ENCODE assay signal across 1 cellular context in the genomic region with DNA sequence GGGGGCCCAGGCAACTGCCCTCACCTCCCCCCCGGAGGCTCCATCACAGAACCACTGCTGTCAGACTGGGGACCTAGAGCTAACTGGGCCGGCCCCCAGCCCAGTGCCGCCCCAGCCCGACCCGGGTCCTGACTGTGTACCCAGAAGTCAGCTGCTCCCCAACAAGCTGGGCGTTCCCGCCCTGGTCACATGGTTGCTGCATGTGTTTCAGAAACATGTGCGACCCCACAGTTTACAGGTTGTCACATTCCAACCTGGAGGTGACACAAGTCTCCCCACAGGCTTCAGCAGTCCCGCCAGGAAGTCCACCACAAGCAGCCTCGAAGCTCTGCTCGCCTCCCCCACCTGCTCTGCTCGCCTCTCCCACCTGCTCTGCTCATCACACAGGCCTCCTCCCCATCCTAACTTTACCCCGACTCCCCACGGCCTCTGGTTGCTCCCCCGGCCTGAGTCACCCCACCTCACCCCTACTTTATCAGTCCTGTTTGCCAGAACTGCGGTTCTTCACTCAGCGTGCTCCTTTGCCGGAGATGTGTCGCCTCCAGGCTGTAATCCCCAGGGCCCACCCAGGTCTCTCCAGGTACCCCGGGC.
A peak's percentile ranks its signal among the peaks of the same experiment; 100 is the strongest.
TF ChIP-seq lines count a peak whose summit lies in the region.

No MANE protein-coding gene starts in this region.

TF ChIP-seq in K562, 482 proteins besides CTCF, POLR2A, EP300 and RAD21 (continued from another document and continues in another):
- no peak for TF ChIP-seq HNRNPLL (IDR thresholded peaks at IDR 0.05; ENCODE audit: low read depth, low read length, poor library complexity, severe bottlenecking)
- TF ChIP-seq, protein P1, sequence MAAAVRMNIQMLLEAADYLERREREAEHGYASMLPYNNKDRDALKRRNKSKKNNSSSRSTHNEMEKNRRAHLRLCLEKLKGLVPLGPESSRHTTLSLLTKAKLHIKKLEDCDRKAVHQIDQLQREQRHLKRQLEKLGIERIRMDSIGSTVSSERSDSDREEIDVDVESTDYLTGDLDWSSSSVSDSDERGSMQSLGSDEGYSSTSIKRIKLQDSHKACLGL (CRISPR knock-in tag; IDR thresholded peaks at IDR 0.05; ENCODE audit: borderline replicate concordance, poor library complexity, severe bottlenecking), result no peak
- TF ChIP-seq GABPA (tag; conservative IDR thresholded peaks at IDR 0.05; ENCODE audit: low read depth), result no peak
- TF ChIP-seq, protein P2, sequence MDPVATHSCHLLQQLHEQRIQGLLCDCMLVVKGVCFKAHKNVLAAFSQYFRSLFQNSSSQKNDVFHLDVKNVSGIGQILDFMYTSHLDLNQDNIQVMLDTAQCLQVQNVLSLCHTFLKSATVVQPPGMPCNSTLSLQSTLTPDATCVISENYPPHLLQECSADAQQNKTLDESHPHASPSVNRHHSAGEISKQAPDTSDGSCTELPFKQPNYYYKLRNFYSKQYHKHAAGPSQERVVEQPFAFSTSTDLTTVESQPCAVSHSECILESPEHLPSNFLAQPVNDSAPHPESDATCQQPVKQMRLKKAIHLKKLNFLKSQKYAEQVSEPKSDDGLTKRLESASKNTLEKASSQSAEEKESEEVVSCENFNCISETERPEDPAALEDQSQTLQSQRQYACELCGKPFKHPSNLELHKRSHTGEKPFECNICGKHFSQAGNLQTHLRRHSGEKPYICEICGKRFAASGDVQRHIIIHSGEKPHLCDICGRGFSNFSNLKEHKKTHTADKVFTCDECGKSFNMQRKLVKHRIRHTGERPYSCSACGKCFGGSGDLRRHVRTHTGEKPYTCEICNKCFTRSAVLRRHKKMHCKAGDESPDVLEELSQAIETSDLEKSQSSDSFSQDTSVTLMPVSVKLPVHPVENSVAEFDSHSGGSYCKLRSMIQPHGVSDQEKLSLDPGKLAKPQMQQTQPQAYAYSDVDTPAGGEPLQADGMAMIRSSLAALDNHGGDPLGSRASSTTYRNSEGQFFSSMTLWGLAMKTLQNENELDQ (CRISPR knock-in tag; IDR thresholded peaks at IDR 0.05; ENCODE audit: borderline replicate concordance), result no peak
- TF ChIP-seq, protein P3, sequence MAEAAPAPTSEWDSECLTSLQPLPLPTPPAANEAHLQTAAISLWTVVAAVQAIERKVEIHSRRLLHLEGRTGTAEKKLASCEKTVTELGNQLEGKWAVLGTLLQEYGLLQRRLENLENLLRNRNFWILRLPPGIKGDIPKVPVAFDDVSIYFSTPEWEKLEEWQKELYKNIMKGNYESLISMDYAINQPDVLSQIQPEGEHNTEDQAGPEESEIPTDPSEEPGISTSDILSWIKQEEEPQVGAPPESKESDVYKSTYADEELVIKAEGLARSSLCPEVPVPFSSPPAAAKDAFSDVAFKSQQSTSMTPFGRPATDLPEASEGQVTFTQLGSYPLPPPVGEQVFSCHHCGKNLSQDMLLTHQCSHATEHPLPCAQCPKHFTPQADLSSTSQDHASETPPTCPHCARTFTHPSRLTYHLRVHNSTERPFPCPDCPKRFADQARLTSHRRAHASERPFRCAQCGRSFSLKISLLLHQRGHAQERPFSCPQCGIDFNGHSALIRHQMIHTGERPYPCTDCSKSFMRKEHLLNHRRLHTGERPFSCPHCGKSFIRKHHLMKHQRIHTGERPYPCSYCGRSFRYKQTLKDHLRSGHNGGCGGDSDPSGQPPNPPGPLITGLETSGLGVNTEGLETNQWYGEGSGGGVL (CRISPR knock-in tag; IDR thresholded peaks at IDR 0.05), result no peak
- no peak for TF ChIP-seq GTF2E2 (tag; IDR thresholded peaks at IDR 0.05)
- TF ChIP-seq BRD4 (IDR thresholded peaks at IDR 0.05), result no peak
- TF ChIP-seq SRSF3 (IDR thresholded peaks at IDR 0.05; ENCODE audit: insufficient read depth, low read length), result no peak
- TF ChIP-seq, protein P4, sequence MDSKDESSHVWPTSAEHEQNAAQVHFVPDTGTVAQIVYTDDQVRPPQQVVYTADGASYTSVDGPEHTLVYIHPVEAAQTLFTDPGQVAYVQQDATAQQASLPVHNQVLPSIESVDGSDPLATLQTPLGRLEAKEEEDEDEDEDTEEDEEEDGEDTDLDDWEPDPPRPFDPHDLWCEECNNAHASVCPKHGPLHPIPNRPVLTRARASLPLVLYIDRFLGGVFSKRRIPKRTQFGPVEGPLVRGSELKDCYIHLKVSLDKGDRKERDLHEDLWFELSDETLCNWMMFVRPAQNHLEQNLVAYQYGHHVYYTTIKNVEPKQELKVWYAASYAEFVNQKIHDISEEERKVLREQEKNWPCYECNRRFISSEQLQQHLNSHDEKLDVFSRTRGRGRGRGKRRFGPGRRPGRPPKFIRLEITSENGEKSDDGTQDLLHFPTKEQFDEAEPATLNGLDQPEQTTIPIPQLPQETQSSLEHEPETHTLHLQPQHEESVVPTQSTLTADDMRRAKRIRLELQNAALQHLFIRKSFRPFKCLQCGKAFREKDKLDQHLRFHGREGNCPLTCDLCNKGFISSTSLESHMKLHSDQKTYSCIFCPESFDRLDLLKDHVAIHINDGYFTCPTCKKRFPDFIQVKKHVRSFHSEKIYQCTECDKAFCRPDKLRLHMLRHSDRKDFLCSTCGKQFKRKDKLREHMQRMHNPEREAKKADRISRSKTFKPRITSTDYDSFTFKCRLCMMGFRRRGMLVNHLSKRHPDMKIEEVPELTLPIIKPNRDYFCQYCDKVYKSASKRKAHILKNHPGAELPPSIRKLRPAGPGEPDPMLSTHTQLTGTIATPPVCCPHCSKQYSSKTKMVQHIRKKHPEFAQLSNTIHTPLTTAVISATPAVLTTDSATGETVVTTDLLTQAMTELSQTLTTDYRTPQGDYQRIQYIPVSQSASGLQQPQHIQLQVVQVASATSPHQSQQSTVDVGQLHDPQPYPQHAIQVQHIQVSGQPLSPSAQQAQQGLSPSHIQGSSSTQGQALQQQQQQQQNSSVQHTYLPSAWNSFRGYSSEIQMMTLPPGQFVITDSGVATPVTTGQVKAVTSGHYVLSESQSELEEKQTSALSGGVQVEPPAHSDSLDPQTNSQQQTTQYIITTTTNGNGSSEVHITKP (IDR thresholded peaks at IDR 0.05; ENCODE audit: partially characterized antibody), result no peak
- no peak for TF ChIP-seq POU5F1 (IDR thresholded peaks at IDR 0.05; ENCODE audit: borderline replicate concordance, low read depth, low read length, partially characterized antibody)
- no peak for TF ChIP-seq ZC3H8 (IDR thresholded peaks at IDR 0.05)
- TF ChIP-seq MED1 (CRISPR knock-in tag; IDR thresholded peaks at IDR 0.05; ENCODE audit: borderline replicate concordance), result no peak
- TF ChIP-seq BCOR (IDR thresholded peaks at IDR 0.05), result no peak
- no peak for TF ChIP-seq ZNF274 (IDR thresholded peaks at IDR 0.05; ENCODE audit: borderline replicate concordance, low read depth, low read length)
- no peak for TF ChIP-seq TRIM28 (IDR thresholded peaks at IDR 0.05)
- no peak for TF ChIP-seq MCM2 (IDR thresholded peaks at IDR 0.05; ENCODE audit: low read depth)
- no peak for TF ChIP-seq NONO (IDR thresholded peaks at IDR 0.05; ENCODE audit: low read depth in 2 of 2, low read length in 1 of 2)
- TF ChIP-seq, protein P5, sequence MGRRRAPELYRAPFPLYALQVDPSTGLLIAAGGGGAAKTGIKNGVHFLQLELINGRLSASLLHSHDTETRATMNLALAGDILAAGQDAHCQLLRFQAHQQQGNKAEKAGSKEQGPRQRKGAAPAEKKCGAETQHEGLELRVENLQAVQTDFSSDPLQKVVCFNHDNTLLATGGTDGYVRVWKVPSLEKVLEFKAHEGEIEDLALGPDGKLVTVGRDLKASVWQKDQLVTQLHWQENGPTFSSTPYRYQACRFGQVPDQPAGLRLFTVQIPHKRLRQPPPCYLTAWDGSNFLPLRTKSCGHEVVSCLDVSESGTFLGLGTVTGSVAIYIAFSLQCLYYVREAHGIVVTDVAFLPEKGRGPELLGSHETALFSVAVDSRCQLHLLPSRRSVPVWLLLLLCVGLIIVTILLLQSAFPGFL (CRISPR knock-in tag; IDR thresholded peaks at IDR 0.05), result no peak
- TF ChIP-seq, protein P6, sequence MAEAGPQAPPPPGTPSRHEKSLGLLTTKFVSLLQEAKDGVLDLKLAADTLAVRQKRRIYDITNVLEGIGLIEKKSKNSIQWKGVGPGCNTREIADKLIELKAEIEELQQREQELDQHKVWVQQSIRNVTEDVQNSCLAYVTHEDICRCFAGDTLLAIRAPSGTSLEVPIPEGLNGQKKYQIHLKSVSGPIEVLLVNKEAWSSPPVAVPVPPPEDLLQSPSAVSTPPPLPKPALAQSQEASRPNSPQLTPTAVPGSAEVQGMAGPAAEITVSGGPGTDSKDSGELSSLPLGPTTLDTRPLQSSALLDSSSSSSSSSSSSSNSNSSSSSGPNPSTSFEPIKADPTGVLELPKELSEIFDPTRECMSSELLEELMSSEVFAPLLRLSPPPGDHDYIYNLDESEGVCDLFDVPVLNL (CRISPR knock-in tag; IDR thresholded peaks at IDR 0.05; ENCODE audit: low read depth), result no peak
- no peak for TF ChIP-seq ZNF431 (CRISPR knock-in tag; IDR thresholded peaks at IDR 0.05)
- no peak for TF ChIP-seq CCAR2 (IDR thresholded peaks at IDR 0.05; ENCODE audit: low read depth, low read length)
- TF ChIP-seq, protein P7, sequence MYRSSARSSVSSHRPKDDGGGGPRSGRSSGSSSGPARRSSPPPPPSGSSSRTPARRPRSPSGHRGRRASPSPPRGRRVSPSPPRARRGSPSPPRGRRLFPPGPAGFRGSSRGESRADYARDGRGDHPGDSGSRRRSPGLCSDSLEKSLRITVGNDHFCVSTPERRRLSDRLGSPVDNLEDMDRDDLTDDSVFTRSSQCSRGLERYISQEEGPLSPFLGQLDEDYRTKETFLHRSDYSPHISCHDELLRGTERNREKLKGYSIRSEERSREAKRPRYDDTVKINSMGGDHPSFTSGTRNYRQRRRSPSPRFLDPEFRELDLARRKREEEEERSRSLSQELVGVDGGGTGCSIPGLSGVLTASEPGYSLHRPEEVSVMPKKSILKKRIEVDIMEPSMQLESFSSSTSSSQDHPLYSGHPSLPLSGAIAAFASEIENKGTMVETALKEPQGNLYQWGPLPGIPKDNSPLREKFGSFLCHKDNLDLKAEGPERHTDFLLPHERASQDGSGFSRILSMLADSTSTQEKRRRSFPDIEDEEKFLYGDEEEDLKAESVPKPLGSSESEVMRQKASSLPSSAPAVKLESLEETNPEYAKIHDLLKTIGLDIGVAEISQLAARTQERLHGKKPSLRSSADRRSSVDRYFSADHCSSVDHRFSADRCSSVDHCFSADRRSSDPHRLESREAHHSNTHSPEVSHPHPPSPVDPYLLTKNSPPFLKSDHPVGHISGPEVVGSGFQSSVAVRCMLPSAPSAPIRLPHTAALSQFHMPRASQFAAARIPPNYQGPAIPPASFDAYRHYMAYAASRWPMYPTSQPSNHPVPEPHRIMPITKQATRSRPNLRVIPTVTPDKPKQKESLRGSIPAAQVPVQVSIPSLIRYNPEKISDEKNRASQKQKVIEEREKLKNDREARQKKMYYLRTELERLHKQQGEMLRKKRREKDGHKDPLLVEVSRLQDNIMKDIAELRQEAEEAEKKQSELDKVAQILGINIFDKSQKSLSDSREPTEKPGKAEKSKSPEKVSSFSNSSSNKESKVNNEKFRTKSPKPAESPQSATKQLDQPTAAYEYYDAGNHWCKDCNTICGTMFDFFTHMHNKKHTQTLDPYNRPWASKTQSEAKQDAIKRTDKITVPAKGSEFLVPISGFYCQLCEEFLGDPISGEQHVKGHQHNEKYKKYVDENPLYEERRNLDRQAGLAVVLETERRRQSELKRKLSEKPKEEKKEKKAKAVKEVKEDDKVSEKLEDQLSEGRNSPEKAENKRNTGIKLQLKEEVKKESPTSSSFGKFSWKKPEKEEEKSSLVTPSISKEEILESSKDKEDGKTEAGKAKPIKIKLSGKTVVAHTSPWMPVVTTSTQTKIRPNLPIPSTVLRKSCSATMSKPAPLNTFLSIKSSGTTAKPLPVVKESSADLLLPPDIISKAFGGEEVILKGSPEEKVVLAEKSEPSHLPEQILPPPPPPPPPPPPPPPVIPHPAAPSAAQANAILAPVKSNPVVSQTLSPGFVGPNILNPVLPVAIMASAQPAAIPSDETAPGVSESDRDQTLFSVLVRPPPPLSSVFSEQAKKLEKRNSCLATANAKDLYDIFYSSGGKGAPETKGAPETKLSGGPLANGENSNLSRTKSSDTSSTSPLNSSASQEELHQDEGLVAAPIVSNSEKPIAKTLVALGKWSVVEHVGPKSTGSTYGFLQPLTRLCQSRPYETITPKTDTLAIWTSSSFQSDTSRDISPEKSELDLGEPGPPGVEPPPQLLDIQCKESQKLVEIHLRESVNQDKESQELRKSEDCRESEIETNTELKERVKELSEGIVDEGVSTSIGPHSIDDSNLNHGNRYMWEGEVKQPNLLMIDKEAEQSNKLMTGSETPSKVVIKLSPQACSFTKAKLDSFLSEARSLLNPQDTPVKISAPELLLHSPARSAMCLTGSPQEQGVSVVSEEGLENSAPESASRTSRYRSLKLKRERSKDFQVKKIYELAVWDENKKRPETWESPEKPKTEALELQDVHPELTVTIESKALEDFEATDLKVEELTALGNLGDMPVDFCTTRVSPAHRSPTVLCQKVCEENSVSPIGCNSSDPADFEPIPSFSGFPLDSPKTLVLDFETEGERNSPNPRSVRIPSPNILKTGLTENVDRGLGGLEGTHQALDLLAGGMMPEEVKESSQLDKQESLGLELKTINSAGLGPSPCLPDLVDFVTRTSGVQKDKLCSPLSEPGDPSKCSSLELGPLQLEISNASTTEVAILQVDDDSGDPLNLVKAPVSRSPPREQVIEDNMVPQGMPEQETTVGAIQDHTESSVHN (IDR thresholded peaks at IDR 0.05; ENCODE audit: borderline replicate concordance in 1 of 2, low read depth in 1 of 2), result no peak
- no peak for TF ChIP-seq ZNF551 (CRISPR knock-in tag; IDR thresholded peaks at IDR 0.05)
- TF ChIP-seq FOXJ2 (tag; IDR thresholded peaks at IDR 0.05), result no peak
- TF ChIP-seq SAFB2 (IDR thresholded peaks at IDR 0.05; ENCODE audit: borderline replicate concordance, low read depth, low read length, severe bottlenecking), result no peak
- no peak for TF ChIP-seq ETV5 (CRISPR knock-in tag; IDR thresholded peaks at IDR 0.05; ENCODE audit: low read depth)
- no peak for TF ChIP-seq EZH2 (IDR thresholded peaks at IDR 0.05; ENCODE audit: borderline replicate concordance, low read depth, low read length)
- no peak for TF ChIP-seq PCBP2 (IDR thresholded peaks at IDR 0.05; ENCODE audit: low read depth, low read length, poor library complexity, severe bottlenecking)
- no peak for TF ChIP-seq STAT5B (CRISPR knock-in tag; IDR thresholded peaks at IDR 0.05)
- TF ChIP-seq TCF7L2 (IDR thresholded peaks at IDR 0.05; ENCODE audit: low read depth, low read length), result no peak
- peak; percentile 17 for TF ChIP-seq SAP30 (IDR thresholded peaks at IDR 0.05; ENCODE audit: borderline replicate concordance, insufficient read depth, low read depth, low read length, poor library complexity, severe bottlenecking)
- no peak for TF ChIP-seq ZNF644 (tag; IDR thresholded peaks at IDR 0.05; ENCODE audit: low read depth)
- peak; percentile 10; the same call in 1 of the 2 replicates for TF ChIP-seq FOSL1 (tag; conservative IDR thresholded peaks at IDR 0.05)
- TF ChIP-seq ARID1B (IDR thresholded peaks at IDR 0.05), result no peak
- no peak for TF ChIP-seq NEUROD1 (IDR thresholded peaks at IDR 0.05; ENCODE audit: borderline replicate concordance, low read depth, low read length, partially characterized antibody)
- TF ChIP-seq CBX1 (IDR thresholded peaks at IDR 0.05; ENCODE audit: low read depth), result no peak
- no peak for TF ChIP-seq CCNT2 (IDR thresholded peaks at IDR 0.05; ENCODE audit: borderline replicate concordance, extremely low read depth, insufficient read length, low read depth, low read length)
- TF ChIP-seq ZNF668 (CRISPR knock-in tag; IDR thresholded peaks at IDR 0.05), result no peak
- no peak for TF ChIP-seq HDAC1 (IDR thresholded peaks at IDR 0.05)
- no peak for TF ChIP-seq SIN3A (IDR thresholded peaks at IDR 0.05; ENCODE audit: borderline replicate concordance in 2 of 2, control insufficient read depth in 1 of 2, low read depth in 2 of 2, low read length in 2 of 2)
- peak in 1 of 2 experiments; percentile 38; a peak in 1 of 4 replicates for TF ChIP-seq FOXA3 (CRISPR knock-in tag; conservative IDR thresholded peaks at IDR 0.05 in 1 of 2, IDR thresholded peaks at IDR 0.05 in 1 of 2)
- TF ChIP-seq EP400 (IDR thresholded peaks at IDR 0.05), result peak; percentile 14; the same call in 1 of the 2 replicates
